32 cellular contexts compared by ENCODE assay signal in the genomic region with DNA sequence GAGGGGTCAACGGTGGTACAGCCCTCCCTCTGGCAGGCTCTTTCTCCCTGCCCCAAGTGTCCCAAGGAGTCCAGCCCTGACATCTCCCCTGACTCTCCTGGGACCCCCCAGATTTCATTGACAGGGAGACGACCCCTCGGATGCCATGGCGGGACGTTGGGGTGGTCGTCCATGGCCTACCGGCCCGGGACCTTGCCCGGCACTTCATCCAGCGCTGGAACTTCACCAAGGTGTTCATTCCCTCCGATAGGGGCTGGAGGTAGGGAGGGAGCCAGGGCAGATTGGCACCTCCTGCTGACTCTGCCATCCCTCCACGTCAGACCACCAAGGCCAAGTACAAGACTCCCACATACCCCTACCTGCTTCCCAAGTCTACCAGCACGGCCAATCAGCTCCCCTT. TPM values are rescaled to one million over a fixed set of nuclear protein-coding genes. Genes with fewer than 3 reads are reported as not detected.
DNase-seq lines count a peak whose midpoint lies in the region; ATAC-seq lines count a peak whose summit lies in the region.
"Had no signal": no experiment of that assay in that cellular context is flagged by ENCODE, and none has a peak within 500 bp of the region (broad histone marks: within the 10 kb centered on the region; RNA-seq: fewer than 3 reads in every experiment).

No MANE protein-coding gene starts in this region.

- H3K36me3 Mint-ChIP-seq in T-helper 17 cell (ENCODE audit: low read depth): peaks cover 7% of the 10 kb centered on the region
- H3K36me3 Mint-ChIP-seq in stimulated activated memory B cell treated with anti-CD40 and anti-IgM and Interleukin-4, amounts not matched to agents 10 μg/mL and 1 μg/mL and 100 μg/mL, for 72 hours: peaks cover 51% of the 10 kb centered on the region
- peaks cover 2% of the 10 kb centered on the region for H3K36me3 Mint-ChIP-seq in activated CD4-positive, alpha-beta T cell treated with anti-CD3 and anti-CD28 coated beads, Interleukin-2, amount 10 ng/mL, durations not matched to agents 7 days and 5 days (ENCODE audit: low read depth)

- CTCF ChIA-PET in activated CD4-positive, alpha-beta T cell treated with anti-CD3 and anti-CD28 coated beads, Interleukin-2, amount 10 ng/mL, durations not matched to agents 7 days and 5 days (lab: Charles Lee): no interaction called here

- no peaks in the 10 kb centered on the region for H3K9me3 ChIP-seq in T-helper 17 cell (ENCODE audit: control insufficient read depth, low read length, poor library complexity, severe bottlenecking)
- H3K9me3 ChIP-seq: A549; BE2C; BLaER1; BLaER1 treated with 17β-estradiol and CSF1 and Interleukin-3, amounts not matched to agents 10 nM and 100 nM; Caco-2 had no signal

- POLR2A ChIA-PET in activated CD4-positive, alpha-beta T cell treated with anti-CD3 and anti-CD28 coated beads, Interleukin-2, amount 10 ng/mL, durations not matched to agents 7 days and 5 days (lab: Charles Lee): no interaction called here

- no peak for ATAC-seq in T-helper 17 cell
- ATAC-seq in stimulated activated memory B cell treated with anti-CD40 and anti-IgM and Interleukin-4, amounts not matched to agents 10 μg/mL and 1 μg/mL and 100 μg/mL, for 72 hours: no peak
- ATAC-seq: A549; CD8-positive, alpha-beta T cell had no signal

- DNase-seq in T-helper 17 cell: no peak
- no peak for DNase-seq in activated gamma-delta T cell (lab: John Stamatoyannopoulos, UW)
- DNase-seq in activated CD4-positive, alpha-beta T cell treated with anti-CD3 and anti-CD28 coated beads, Interleukin-2, amount 10 ng/mL, durations not matched to agents 7 days and 5 days: no peak
- DNase-seq: 8988T; ACHN; AML-193; BE2C; C1 segment of cervical spinal cord; Caco-2; Calu3; CD4-positive, alpha-beta memory T cell; CD4-positive, alpha-beta T cell; CD4-positive, CD25-positive, alpha-beta regulatory T cell; CD8-positive, alpha-beta memory T cell; CD8-positive, alpha-beta T cell; COR-L47; DMS 273 treated with DMSO at 0.1 percent for 48 hours; DMS153; DMS53; DMS79; DMS79 treated with DMSO at 0.1 percent for 48 hours; DND-41; EL had no signal

- peaks cover 6% of the 10 kb centered on the region for H3K4me1 Mint-ChIP-seq in T-helper 17 cell
- H3K4me1 Mint-ChIP-seq in stimulated activated memory B cell treated with anti-CD40 and anti-IgM and Interleukin-4, amounts not matched to agents 10 μg/mL and 1 μg/mL and 100 μg/mL, for 72 hours: no peaks in the 10 kb centered on the region
- no peaks in the 10 kb centered on the region for H3K4me1 Mint-ChIP-seq in activated CD4-positive, alpha-beta T cell treated with anti-CD3 and anti-CD28 coated beads, Interleukin-2, amount 10 ng/mL, durations not matched to agents 7 days and 5 days
- H3K4me1 Mint-ChIP-seq: B cell; CD14-positive monocyte; CD4-positive, alpha-beta memory T cell; CD8-positive, alpha-beta memory T cell had no signal

- no peaks in the 10 kb centered on the region for H3K27me3 Mint-ChIP-seq in T-helper 17 cell
- no peaks in the 10 kb centered on the region for H3K27me3 Mint-ChIP-seq in stimulated activated memory B cell treated with anti-CD40 and anti-IgM and Interleukin-4, amounts not matched to agents 10 μg/mL and 1 μg/mL and 100 μg/mL, for 72 hours
- no peaks in the 10 kb centered on the region for H3K27me3 Mint-ChIP-seq in activated CD4-positive, alpha-beta T cell treated with anti-CD3 and anti-CD28 coated beads, Interleukin-2, amount 10 ng/mL, durations not matched to agents 7 days and 5 days
- H3K27me3 Mint-ChIP-seq: B cell; CD4-positive, alpha-beta memory T cell; CD4-positive, alpha-beta T cell; CD4-positive, CD25-positive, alpha-beta regulatory T cell had no signal

- no peaks in the 10 kb centered on the region for H3K9me3 Mint-ChIP-seq in stimulated activated memory B cell treated with anti-CD40 and anti-IgM and Interleukin-4, amounts not matched to agents 10 μg/mL and 1 μg/mL and 100 μg/mL, for 72 hours
- peaks cover 2% of the 10 kb centered on the region for H3K9me3 Mint-ChIP-seq in activated CD4-positive, alpha-beta T cell treated with anti-CD3 and anti-CD28 coated beads, Interleukin-2, amount 10 ng/mL, durations not matched to agents 7 days and 5 days
- H3K9me3 Mint-ChIP-seq: CD4-positive, alpha-beta T cell; CD4-positive, CD25-positive, alpha-beta regulatory T cell; CD8-positive, alpha-beta memory T cell; CD8-positive, alpha-beta T cell had no signal

- no peak overlapping the region for H3K4me3 Mint-ChIP-seq in T-helper 17 cell
- no peak overlapping the region for H3K4me3 Mint-ChIP-seq in stimulated activated memory B cell treated with anti-CD40 and anti-IgM and Interleukin-4, amounts not matched to agents 10 μg/mL and 1 μg/mL and 100 μg/mL, for 72 hours
- H3K4me3 Mint-ChIP-seq in activated CD4-positive, alpha-beta T cell treated with anti-CD3 and anti-CD28 coated beads, Interleukin-2, amount 10 ng/mL, durations not matched to agents 7 days and 5 days: no peak overlapping the region
- H3K4me3 Mint-ChIP-seq: B cell; CD14-positive monocyte; CD4-positive, alpha-beta memory T cell; CD4-positive, alpha-beta T cell; CD4-positive, CD25-positive, alpha-beta regulatory T cell; CD8-positive, alpha-beta memory T cell; CD8-positive, alpha-beta T cell had no signal

- peak overlapping the region; percentile 45 for H3K27ac Mint-ChIP-seq in T-helper 17 cell
- H3K27ac Mint-ChIP-seq in stimulated activated memory B cell treated with anti-CD40 and anti-IgM and Interleukin-4, amounts not matched to agents 10 μg/mL and 1 μg/mL and 100 μg/mL, for 72 hours: peak overlapping the region; percentile 13
- no peak overlapping the region for H3K27ac Mint-ChIP-seq in activated CD4-positive, alpha-beta T cell treated with anti-CD3 and anti-CD28 coated beads, Interleukin-2, amount 10 ng/mL, durations not matched to agents 7 days and 5 days
- H3K27ac Mint-ChIP-seq: B cell; CD4-positive, alpha-beta T cell; CD4-positive, CD25-positive, alpha-beta regulatory T cell; CD8-positive, alpha-beta memory T cell; CD8-positive, alpha-beta T cell had no signal

RNA-seq across cellular contexts. Expression of a gene that starts 9.9 kb away (rescaled TPM):
- 10 to 100 TPM; 30.6 to 32.8 TPM for total RNA-seq in T-helper 17 cell
- total RNA-seq in activated CD4-positive, alpha-beta T cell treated with anti-CD3 and anti-CD28 coated beads, Interleukin-2, amount 10 ng/mL, durations not matched to agents 7 days and 5 days: 10 to 100 TPM; 16.6 to 17.3 TPM

RNA-seq across cellular contexts. Expression of a gene that starts 16.3 kb away (rescaled TPM):
- total RNA-seq in T-helper 17 cell: 100 to 1,000 TPM; 188 to 263 TPM
- total RNA-seq in activated CD4-positive, alpha-beta T cell treated with anti-CD3 and anti-CD28 coated beads, Interleukin-2, amount 10 ng/mL, durations not matched to agents 7 days and 5 days: 100 to 1,000 TPM; 112 to 133 TPM

RNA-seq across cellular contexts. Expression of a gene that starts 20.9 kb away (rescaled TPM):
- total RNA-seq in T-helper 17 cell: 10 to 100 TPM; 54.3 to 59.7 TPM
- total RNA-seq in activated CD4-positive, alpha-beta T cell treated with anti-CD3 and anti-CD28 coated beads, Interleukin-2, amount 10 ng/mL, durations not matched to agents 7 days and 5 days: 100 to 1,000 TPM in 1 of 2 experiments, 10 to 100 TPM in 1; 95.3 to 115 TPM

RNA-seq across cellular contexts. Expression of a gene that starts 28.1 kb away (rescaled TPM):
- under 1 TPM in 1 of 2 donors, not detected in 1; 0.34 TPM for total RNA-seq in T-helper 17 cell
- total RNA-seq in activated CD4-positive, alpha-beta T cell treated with anti-CD3 and anti-CD28 coated beads, Interleukin-2, amount 10 ng/mL, durations not matched to agents 7 days and 5 days: not detected
- total RNA-seq: A172; A673; B cell; CD4-positive, alpha-beta memory T cell; CD4-positive, alpha-beta T cell; CD8-positive, alpha-beta memory T cell; Daoy had no signal
